Comparison of ENCODE assay signal across 9 cellular contexts in genomic region chr4:139315221-139315675, GRCh38.
DNase-seq lines count a peak whose midpoint lies in the region; ATAC-seq and TF ChIP-seq lines count a peak whose summit lies in the region.
"Had no signal": no experiment of that assay in that cellular context is flagged by ENCODE, and none has a peak within 500 bp of the region (broad histone marks: within the 10 kb centered on the region; RNA-seq: fewer than 3 reads in every experiment).

No MANE protein-coding gene starts in this region.

- H3K4me1 Mint-ChIP-seq in memory B cell = peaks cover 56% of the 10 kb centered on the region

- H3K27me3 Mint-ChIP-seq in memory B cell = no peaks in the 10 kb centered on the region
- H3K27me3 Mint-ChIP-seq: type B pancreatic cell had no signal

- peak overlapping the region; percentile 79 for H3K4me3 Mint-ChIP-seq in memory B cell
- H3K4me3 Mint-ChIP-seq: type B pancreatic cell had no signal

- H3K9me3 Mint-ChIP-seq in memory B cell = no peaks in the 10 kb centered on the region

- DNase-seq in memory B cell (ENCODE audit: low spot score in 2 of 2) = peak; percentile 27 to 35
- no peak for DNase-seq in NCI-H1092 (lab: John Stamatoyannopoulos, UW)
- no peak for DNase-seq in HEK293T (ENCODE audit: extremely low spot score)
- no peak for DNase-seq in SHP77 treated with DMSO at 0.1 percent for 48 hours (lab: John Stamatoyannopoulos, UW)
- DNase-seq in UCSD-AML1 (lab: John Stamatoyannopoulos, UW; ENCODE audit: unreplicated experiment) = no peak

- H3K36me3 Mint-ChIP-seq in memory B cell = peaks cover 5% of the 10 kb centered on the region

- peak overlapping the region; percentile 76 for H3K27ac Mint-ChIP-seq in memory B cell
- H3K27ac Mint-ChIP-seq: type B pancreatic cell had no signal

- POLR2A ChIA-PET in HEK293T (lab: Yijun Ruan, JAX) = interaction anchor here (1.0 to 1.9 kb wide), 2 partner anchors 14 to 138 kb away, joined by 3 to 4 read pairs; partner anchors contain the start of genes ELF2 and NAA15

- peak; percentile 68 for ATAC-seq in GM18870 (IDR thresholded peaks at IDR 0.05; ENCODE audit: unreplicated experiment)
- ATAC-seq in GM21717 (IDR thresholded peaks at IDR 0.05; ENCODE audit: unreplicated experiment) = peak; percentile 71
- ATAC-seq in HG03565 (IDR thresholded peaks at IDR 0.05; ENCODE audit: unreplicated experiment) = peak; percentile 53
- ATAC-seq in memory B cell (ENCODE audit: low read depth) = peak; percentile 82

- CTCF ChIA-PET in HEK293T (lab: Yijun Ruan, JAX) = no interaction called here

TF ChIP-seq in HEK293T, 16 proteins besides CTCF, POLR2A, EP300 and RAD21:
- TF ChIP-seq ARNT (IDR thresholded peaks at IDR 0.05) = no peak
- TF ChIP-seq TARDBP (IDR thresholded peaks at IDR 0.05) = no peak
- no peak for TF ChIP-seq ZNF384 (IDR thresholded peaks at IDR 0.05)
- no peak for TF ChIP-seq BHLHE40 (IDR thresholded peaks at IDR 0.05; ENCODE audit: borderline replicate concordance)
- TF ChIP-seq SUZ12 (IDR thresholded peaks at IDR 0.05) = no peak
- no peak for TF ChIP-seq FOXK2 (IDR thresholded peaks at IDR 0.05)
- TF ChIP-seq LEF1 (IDR thresholded peaks at IDR 0.05; ENCODE audit: borderline replicate concordance) = no peak
- TF ChIP-seq ELF4 (IDR thresholded peaks at IDR 0.05) = no peak
- no peak for TF ChIP-seq HDGF (IDR thresholded peaks at IDR 0.05; ENCODE audit: borderline replicate concordance)
- no peak for TF ChIP-seq NFRKB (IDR thresholded peaks at IDR 0.05)
- no peak for TF ChIP-seq CTBP1 (IDR thresholded peaks at IDR 0.05; ENCODE audit: borderline replicate concordance)
- no peak for TF ChIP-seq SP1 (IDR thresholded peaks at IDR 0.05)
- no peak for TF ChIP-seq PKNOX1 (IDR thresholded peaks at IDR 0.05)
- no peak for TF ChIP-seq FOXM1 (IDR thresholded peaks at IDR 0.05; ENCODE audit: borderline replicate concordance)
- no peak for TF ChIP-seq L3MBTL2 (conservative IDR thresholded peaks at IDR 0.05)
- TF ChIP-seq FOXA1 (IDR thresholded peaks at IDR 0.05) = no peak

Comparison
In these comparisons a context has a peak if more than half of its experiments do, and no peak if none do; other contexts are left out.
1. DNase-seq: peak in memory B cell (2 of 2); none in NCI-H1092 (single experiment), HEK293T (single experiment), SHP77 treated with DMSO at 0.1 percent for 48 hours (single experiment) and UCSD-AML1 (single experiment).
2. Peak in every context shown above with its lines, with median percentiles within 50 percentile points of each other: ATAC-seq.